Comparison of ENCODE assay signal across 2 cellular contexts in the genomic region with DNA sequence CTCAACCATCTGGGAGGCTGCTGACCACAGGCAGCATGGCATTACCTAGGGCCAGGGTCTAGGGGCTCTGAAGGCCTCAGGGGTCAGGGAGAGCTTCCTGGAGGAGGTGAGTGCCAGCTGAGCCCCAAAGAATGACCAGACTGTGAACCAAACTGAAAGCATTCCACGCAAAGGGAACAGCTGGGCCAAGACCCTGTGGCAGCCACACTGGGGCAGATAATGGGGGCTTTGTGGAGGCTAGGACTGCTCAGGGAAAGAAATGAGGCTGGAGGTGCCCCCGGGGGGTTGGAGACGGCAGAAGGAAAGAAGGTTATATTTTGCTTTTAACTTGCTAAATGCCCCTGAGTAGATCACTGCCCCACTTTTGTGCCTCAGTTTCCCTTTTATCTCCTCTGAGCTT.
TF ChIP-seq lines count a peak whose summit lies in the region.

No MANE protein-coding gene starts in this region.

TF ChIP-seq in SK-N-SH, 30 proteins besides CTCF, POLR2A, EP300 and RAD21 (continued from another document):
- no peak for TF ChIP-seq ZBTB33 (IDR thresholded peaks at IDR 0.05; ENCODE audit: borderline replicate concordance, low read depth)
- TF ChIP-seq POLR2AphosphoS5 (IDR thresholded peaks at IDR 0.05; ENCODE audit: low read depth, low read length) = no peak
- TF ChIP-seq, protein P1, sequence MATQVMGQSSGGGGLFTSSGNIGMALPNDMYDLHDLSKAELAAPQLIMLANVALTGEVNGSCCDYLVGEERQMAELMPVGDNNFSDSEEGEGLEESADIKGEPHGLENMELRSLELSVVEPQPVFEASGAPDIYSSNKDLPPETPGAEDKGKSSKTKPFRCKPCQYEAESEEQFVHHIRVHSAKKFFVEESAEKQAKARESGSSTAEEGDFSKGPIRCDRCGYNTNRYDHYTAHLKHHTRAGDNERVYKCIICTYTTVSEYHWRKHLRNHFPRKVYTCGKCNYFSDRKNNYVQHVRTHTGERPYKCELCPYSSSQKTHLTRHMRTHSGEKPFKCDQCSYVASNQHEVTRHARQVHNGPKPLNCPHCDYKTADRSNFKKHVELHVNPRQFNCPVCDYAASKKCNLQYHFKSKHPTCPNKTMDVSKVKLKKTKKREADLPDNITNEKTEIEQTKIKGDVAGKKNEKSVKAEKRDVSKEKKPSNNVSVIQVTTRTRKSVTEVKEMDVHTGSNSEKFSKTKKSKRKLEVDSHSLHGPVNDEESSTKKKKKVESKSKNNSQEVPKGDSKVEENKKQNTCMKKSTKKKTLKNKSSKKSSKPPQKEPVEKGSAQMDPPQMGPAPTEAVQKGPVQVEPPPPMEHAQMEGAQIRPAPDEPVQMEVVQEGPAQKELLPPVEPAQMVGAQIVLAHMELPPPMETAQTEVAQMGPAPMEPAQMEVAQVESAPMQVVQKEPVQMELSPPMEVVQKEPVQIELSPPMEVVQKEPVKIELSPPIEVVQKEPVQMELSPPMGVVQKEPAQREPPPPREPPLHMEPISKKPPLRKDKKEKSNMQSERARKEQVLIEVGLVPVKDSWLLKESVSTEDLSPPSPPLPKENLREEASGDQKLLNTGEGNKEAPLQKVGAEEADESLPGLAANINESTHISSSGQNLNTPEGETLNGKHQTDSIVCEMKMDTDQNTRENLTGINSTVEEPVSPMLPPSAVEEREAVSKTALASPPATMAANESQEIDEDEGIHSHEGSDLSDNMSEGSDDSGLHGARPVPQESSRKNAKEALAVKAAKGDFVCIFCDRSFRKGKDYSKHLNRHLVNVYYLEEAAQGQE (IDR thresholded peaks at IDR 0.05; ENCODE audit: low read depth, low read length) = no peak
- no peak for TF ChIP-seq USF1 (IDR thresholded peaks at IDR 0.05; ENCODE audit: borderline replicate concordance, low read depth)
- TF ChIP-seq RFX5 (IDR thresholded peaks at IDR 0.05; ENCODE audit: low read length) = no peak
- TF ChIP-seq TAF1 (IDR thresholded peaks at IDR 0.05; ENCODE audit: borderline replicate concordance, low read depth, low read length) = no peak
- no peak for TF ChIP-seq JUND (IDR thresholded peaks at IDR 0.05)
- TF ChIP-seq FOSL2 (IDR thresholded peaks at IDR 0.05; ENCODE audit: borderline replicate concordance, low read depth) = no peak
- TF ChIP-seq MEF2A (IDR thresholded peaks at IDR 0.05; ENCODE audit: borderline replicate concordance, low read depth) = no peak
- TF ChIP-seq IRF3 (IDR thresholded peaks at IDR 0.05; ENCODE audit: low read depth, low read length) = no peak

TF ChIP-seq in SK-N-SH treated with all-trans-retinoic acid at 6 μM for 48 hours, 23 proteins besides CTCF, POLR2A, EP300 and RAD21 (continued from another document):
- TF ChIP-seq SNAI2 (CRISPR knock-in tag; IDR thresholded peaks at IDR 0.05) = no peak
- TF ChIP-seq ARNTL (CRISPR knock-in tag; IDR thresholded peaks at IDR 0.05; ENCODE audit: borderline replicate concordance, low read depth) = no peak
- no peak for TF ChIP-seq TSHZ2 (CRISPR knock-in tag; IDR thresholded peaks at IDR 0.05)
- TF ChIP-seq TCF4 (CRISPR knock-in tag; IDR thresholded peaks at IDR 0.05; ENCODE audit: borderline replicate concordance) = no peak
- no peak for TF ChIP-seq ZC3H10 (CRISPR knock-in tag; IDR thresholded peaks at IDR 0.05)
- TF ChIP-seq ZNF8 (CRISPR knock-in tag; IDR thresholded peaks at IDR 0.05) = no peak
- TF ChIP-seq, protein P2, sequence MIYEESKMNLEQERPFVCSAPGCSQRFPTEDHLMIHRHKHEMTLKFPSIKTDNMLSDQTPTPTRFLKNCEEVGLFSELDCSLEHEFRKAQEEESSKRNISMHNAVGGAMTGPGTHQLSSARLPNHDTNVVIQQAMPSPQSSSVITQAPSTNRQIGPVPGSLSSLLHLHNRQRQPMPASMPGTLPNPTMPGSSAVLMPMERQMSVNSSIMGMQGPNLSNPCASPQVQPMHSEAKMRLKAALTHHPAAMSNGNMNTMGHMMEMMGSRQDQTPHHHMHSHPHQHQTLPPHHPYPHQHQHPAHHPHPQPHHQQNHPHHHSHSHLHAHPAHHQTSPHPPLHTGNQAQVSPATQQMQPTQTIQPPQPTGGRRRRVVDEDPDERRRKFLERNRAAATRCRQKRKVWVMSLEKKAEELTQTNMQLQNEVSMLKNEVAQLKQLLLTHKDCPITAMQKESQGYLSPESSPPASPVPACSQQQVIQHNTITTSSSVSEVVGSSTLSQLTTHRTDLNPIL (CRISPR knock-in tag; IDR thresholded peaks at IDR 0.05; ENCODE audit: low read depth) = no peak
- TF ChIP-seq PATZ1 (CRISPR knock-in tag; IDR thresholded peaks at IDR 0.05; ENCODE audit: borderline replicate concordance) = no peak
- no peak for TF ChIP-seq ZNF70 (CRISPR knock-in tag; IDR thresholded peaks at IDR 0.05)
- TF ChIP-seq PPARA (CRISPR knock-in tag; IDR thresholded peaks at IDR 0.05; ENCODE audit: borderline replicate concordance) = no peak
